ENCODE assay signal across 12 cellular contexts in genomic region chr1:193538690-193539089, GRCh38.
DNase-seq lines count a peak whose midpoint lies in the region; ATAC-seq lines count a peak whose summit lies in the region.
"Had no signal": no experiment of that assay in that cellular context is flagged by ENCODE, and none has a peak within 500 bp of the region (broad histone marks: within the 10 kb centered on the region; RNA-seq: fewer than 3 reads in every experiment).

No MANE protein-coding gene starts in this region.

- no peaks in the 10 kb centered on the region for H3K36me3 Mint-ChIP-seq in stimulated activated memory B cell treated with anti-CD40 and anti-IgM and Interleukin-4, amounts not matched to agents 10 μg/mL and 1 μg/mL and 100 μg/mL, for 72 hours

- peak; percentile 81 for DNase-seq in activated effector memory CD4-positive, alpha-beta T cell treated with anti-CD3 and anti-CD28 coated beads, Interleukin-2, amount 50 U/mL, for 16 hours
- no peak for DNase-seq in activated effector memory CD4-positive, alpha-beta T cell treated with Interleukin-2 at 50 U/mL for 16 hours
- peak; percentile 20 to 36 for DNase-seq in activated CD4-positive, alpha-beta T cell treated with anti-CD3 and anti-CD28 coated beads, Interleukin-2, amount 50 U/mL, for 4 hours
- DNase-seq in central memory CD4-positive, alpha-beta T cell = peak; percentile 14
- no peak for DNase-seq in NCI-H226
- DNase-seq: Caco-2, dorsolateral prefrontal cortex, NCI-H187 treated with DMSO at 0.1 percent for 48 hours, NCI-H524 had no signal

- H3K27me3 Mint-ChIP-seq in stimulated activated memory B cell treated with anti-CD40 and anti-IgM and Interleukin-4, amounts not matched to agents 10 μg/mL and 1 μg/mL and 100 μg/mL, for 72 hours = no peaks in the 10 kb centered on the region

- H3K4me3 Mint-ChIP-seq in stimulated activated memory B cell treated with anti-CD40 and anti-IgM and Interleukin-4, amounts not matched to agents 10 μg/mL and 1 μg/mL and 100 μg/mL, for 72 hours = no peak overlapping the region

- no peaks in the 10 kb centered on the region for H3K9me3 Mint-ChIP-seq in stimulated activated memory B cell treated with anti-CD40 and anti-IgM and Interleukin-4, amounts not matched to agents 10 μg/mL and 1 μg/mL and 100 μg/mL, for 72 hours

- peak overlapping the region; percentile 43 for H3K27ac Mint-ChIP-seq in stimulated activated memory B cell treated with anti-CD40 and anti-IgM and Interleukin-4, amounts not matched to agents 10 μg/mL and 1 μg/mL and 100 μg/mL, for 72 hours

- H3K4me1 Mint-ChIP-seq in stimulated activated memory B cell treated with anti-CD40 and anti-IgM and Interleukin-4, amounts not matched to agents 10 μg/mL and 1 μg/mL and 100 μg/mL, for 72 hours = peaks cover 41% of the 10 kb centered on the region

- ATAC-seq in stimulated activated memory B cell treated with anti-CD40 and anti-IgM and Interleukin-4, amounts not matched to agents 10 μg/mL and 1 μg/mL and 100 μg/mL, for 72 hours = no peak
- ATAC-seq in HG02840 (IDR thresholded peaks at IDR 0.05; ENCODE audit: low FRiP score, unreplicated experiment) = no peak
- ATAC-seq in GM18873 (IDR thresholded peaks at IDR 0.05; ENCODE audit: low FRiP score, unreplicated experiment) = no peak

Comparison
In these comparisons a context has a peak if more than half of its experiments do, and no peak if none do; other contexts are left out.
1. DNase-seq: peak in activated effector memory CD4-positive, alpha-beta T cell treated with anti-CD3 and anti-CD28 coated beads, Interleukin-2, amount 50 U/mL, for 16 hours (single experiment), activated CD4-positive, alpha-beta T cell treated with anti-CD3 and anti-CD28 coated beads, Interleukin-2, amount 50 U/mL, for 4 hours (2 of 2) and central memory CD4-positive, alpha-beta T cell (single experiment); none in activated effector memory CD4-positive, alpha-beta T cell treated with Interleukin-2 at 50 U/mL for 16 hours (single experiment) and NCI-H226 (single experiment).